Comparison of ENCODE assay signal across 9 cellular contexts in genomic region chr5:144142030-144142825, GRCh38. TPM values are rescaled to one million over a fixed set of nuclear protein-coding genes. Genes with fewer than 3 reads are reported as not detected.
DNase-seq lines count a peak whose midpoint lies in the region; ATAC-seq and TF ChIP-seq lines count a peak whose summit lies in the region.
"Had no signal": no experiment of that assay in that cellular context is flagged by ENCODE, and none has a peak within 500 bp of the region (broad histone marks: within the 10 kb centered on the region; RNA-seq: fewer than 3 reads in every experiment).

No MANE protein-coding gene starts in this region.

- no peaks in the 10 kb centered on the region for H3K36me3 Mint-ChIP-seq in chondrocyte (ENCODE audit: low read depth)
- H3K36me3 Mint-ChIP-seq in activated CD4-positive, alpha-beta memory T cell treated with anti-CD3 and anti-CD28 coated beads, Interleukin-2, amount 10 ng/mL, durations not matched to agents 7 days and 5 days (ENCODE audit: low read depth), result no peaks in the 10 kb centered on the region

- H3K4me3 Mint-ChIP-seq in chondrocyte (ENCODE audit: unreplicated experiment), result no peak overlapping the region
- H3K4me3 Mint-ChIP-seq in activated CD4-positive, alpha-beta memory T cell treated with anti-CD3 and anti-CD28 coated beads, Interleukin-2, amount 10 ng/mL, durations not matched to agents 7 days and 5 days, result no peak overlapping the region
- H3K4me3 Mint-ChIP-seq: stimulated activated naive CD8-positive, alpha-beta T cell treated with anti-CD3 and anti-CD28 coated beads, Interleukin-15, Interleukin-2, amounts not matched to agents 100 ng/mL and 50 ng/mL, for 24 hours had no signal

- CTCF ChIA-PET in activated CD4-positive, alpha-beta memory T cell treated with anti-CD3 and anti-CD28 coated beads, Interleukin-2, amount 10 ng/mL, durations not matched to agents 7 days and 5 days (lab: Charles Lee), result interaction anchor here (0.8 to 2.5 kb wide), 5 partner anchors 9 to 314 kb away, joined by 3 to 9 read pairs (median 3); no protein-coding TSS in a partner anchor

- POLR2A ChIA-PET in activated CD4-positive, alpha-beta memory T cell treated with anti-CD3 and anti-CD28 coated beads, Interleukin-2, amount 10 ng/mL, durations not matched to agents 7 days and 5 days (lab: Charles Lee), result no interaction called here

- H3K27ac Mint-ChIP-seq in chondrocyte (ENCODE audit: unreplicated experiment), result no peak overlapping the region
- no peak overlapping the region for H3K27ac Mint-ChIP-seq in activated CD4-positive, alpha-beta memory T cell treated with anti-CD3 and anti-CD28 coated beads, Interleukin-2, amount 10 ng/mL, durations not matched to agents 7 days and 5 days
- H3K27ac Mint-ChIP-seq: stimulated activated naive CD8-positive, alpha-beta T cell treated with anti-CD3 and anti-CD28 coated beads, Interleukin-15, Interleukin-2, amounts not matched to agents 100 ng/mL and 50 ng/mL, for 24 hours had no signal

- H3K4me1 ChIP-seq in NT2/D1 (ENCODE audit: insufficient read depth, insufficient read length), result no peaks in the 10 kb centered on the region

- TF ChIP-seq CTCF in chondrocyte (IDR thresholded peaks at IDR 0.05), result peak; percentile 93

- H3K9me3 Mint-ChIP-seq in chondrocyte (ENCODE audit: low read depth), result no peaks in the 10 kb centered on the region
- no peaks in the 10 kb centered on the region for H3K9me3 Mint-ChIP-seq in activated CD4-positive, alpha-beta memory T cell treated with anti-CD3 and anti-CD28 coated beads, Interleukin-2, amount 10 ng/mL, durations not matched to agents 7 days and 5 days
- H3K9me3 Mint-ChIP-seq: stimulated activated naive CD8-positive, alpha-beta T cell treated with anti-CD3 and anti-CD28 coated beads, Interleukin-15, Interleukin-2, amounts not matched to agents 100 ng/mL and 50 ng/mL, for 24 hours had no signal

- no peaks in the 10 kb centered on the region for H3K36me3 ChIP-seq in NT2/D1 (ENCODE audit: insufficient read depth, insufficient read length, low read length)

- no peak overlapping the region for H3K9ac ChIP-seq in NT2/D1 (ENCODE audit: insufficient read length, low read depth)

- H3K27me3 Mint-ChIP-seq in chondrocyte (ENCODE audit: low read depth), result peaks cover 3% of the 10 kb centered on the region
- H3K27me3 Mint-ChIP-seq in activated CD4-positive, alpha-beta memory T cell treated with anti-CD3 and anti-CD28 coated beads, Interleukin-2, amount 10 ng/mL, durations not matched to agents 7 days and 5 days, result peaks cover 15% of the 10 kb centered on the region

- H3K4me3 ChIP-seq in NT2/D1 (ENCODE audit: insufficient read length, low read depth), result no peak overlapping the region

- no peaks in the 10 kb centered on the region for H3K27me3 ChIP-seq in NT2/D1 (ENCODE audit: insufficient read depth, insufficient read length)

- H3K9me3 ChIP-seq in NT2/D1 (ENCODE audit: insufficient read depth, low read length), result no peaks in the 10 kb centered on the region

- peaks cover 17% of the 10 kb centered on the region for H3K4me1 Mint-ChIP-seq in chondrocyte (ENCODE audit: low read depth)
- peaks cover 1% of the 10 kb centered on the region for H3K4me1 Mint-ChIP-seq in activated CD4-positive, alpha-beta memory T cell treated with anti-CD3 and anti-CD28 coated beads, Interleukin-2, amount 10 ng/mL, durations not matched to agents 7 days and 5 days

- ATAC-seq in GM21381 (IDR thresholded peaks at IDR 0.05; ENCODE audit: unreplicated experiment) (peak; percentile 97), HG03469 (IDR thresholded peaks at IDR 0.05; ENCODE audit: unreplicated experiment) (peak; percentile 95)

- DNase-seq in DMS79 treated with DMSO at 0.1 percent for 48 hours (lab: John Stamatoyannopoulos, UW) (peak; percentile 19), DMS79 (lab: John Stamatoyannopoulos, UW) (no peak), NT2/D1 (ENCODE audit: low read depth, low spot score) (peak; percentile 6), chondrocyte (ENCODE audit: low spot score) (no peak), medulla oblongata (ENCODE audit: extremely low spot score) (peak; percentile 60)
- DNase-seq in activated CD4-positive, alpha-beta memory T cell treated with anti-CD3 and anti-CD28 coated beads, Interleukin-2, amount 10 ng/mL, durations not matched to agents 7 days and 5 days, result no peak

RNA-seq across cellular contexts. Expression of gene YIPF5, which starts 28.2 kb away (rescaled TPM):
- 101 to 119 TPM (median 113 TPM) in 3 replicates for total RNA-seq in chondrocyte
- total RNA-seq in activated CD4-positive, alpha-beta memory T cell treated with anti-CD3 and anti-CD28 coated beads, Interleukin-2, amount 10 ng/mL, durations not matched to agents 7 days and 5 days, result 10 to 100 TPM; 45.1 to 47.5 TPM

RNA-seq across cellular contexts. Expression of gene KCTD16, which starts 28.4 kb away (rescaled TPM):
- total RNA-seq in chondrocyte, result 0.48 to 1.5 TPM (median 1.3 TPM) in 3 replicates
- total RNA-seq in activated CD4-positive, alpha-beta memory T cell treated with anti-CD3 and anti-CD28 coated beads, Interleukin-2, amount 10 ng/mL, durations not matched to agents 7 days and 5 days, result not detected

Comparison
In these comparisons a context has a peak if more than half of its experiments do, and no peak if none do; other contexts are left out.
1. DNase-seq: peak in DMS79 treated with DMSO at 0.1 percent for 48 hours (single experiment), NT2/D1 (single experiment) and medulla oblongata (single experiment); none in DMS79 (single experiment), chondrocyte (single experiment) and activated CD4-positive, alpha-beta memory T cell treated with anti-CD3 and anti-CD28 coated beads, Interleukin-2, amount 10 ng/mL, durations not matched to agents 7 days and 5 days (single experiment).